16 cellular contexts compared by ENCODE assay signal in the genomic region with DNA sequence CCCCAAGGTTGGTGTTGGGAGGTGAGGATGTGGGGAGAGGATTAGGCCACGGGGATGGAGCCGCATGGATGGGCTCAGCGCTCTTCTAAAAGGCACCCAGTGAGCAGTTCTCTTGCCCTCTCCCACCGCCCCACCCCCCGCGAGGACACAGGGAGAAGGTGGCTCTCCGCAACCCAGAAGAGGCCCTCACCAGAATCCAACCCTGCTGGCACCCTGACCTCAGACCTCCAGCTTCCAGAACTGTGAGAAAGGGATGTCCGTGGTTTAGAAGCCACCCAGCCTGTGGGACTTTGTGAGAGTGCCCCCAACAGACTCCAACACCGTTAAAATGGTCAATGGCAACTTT.
DNase-seq lines count a peak whose midpoint lies in the region; ATAC-seq lines count a peak whose summit lies in the region.
"Had no signal": no experiment of that assay in that cellular context is flagged by ENCODE, and none has a peak within 500 bp of the region (broad histone marks: within the 10 kb centered on the region; RNA-seq: fewer than 3 reads in every experiment).

No MANE protein-coding gene starts in this region.

- ATAC-seq in aorta (ENCODE audit: low FRiP score) (no peak), GM18517 (IDR thresholded peaks at IDR 0.05; ENCODE audit: unreplicated experiment) (no peak)
- ATAC-seq: GM12878, HCT116 had no signal

- intact Hi-C loops in posterior vena cava (cut with DNase I) (no loop called here), aorta (cut with DNase I) (no loop called here)

- H3K4me3 Mint-ChIP-seq in activated naive CD8-positive, alpha-beta T cell treated with anti-CD3 and anti-CD28 coated beads for 36 hours: no peak overlapping the region
- H3K4me3 Mint-ChIP-seq: CD4-positive, CD25-positive, alpha-beta regulatory T cell had no signal

- no peaks in the 10 kb centered on the region for H3K4me1 ChIP-seq in aorta (ENCODE audit: control insufficient read depth in 1 of 2, insufficient read depth in 2 of 2, low read length in 2 of 2)

- H3K27me3 Mint-ChIP-seq in activated naive CD8-positive, alpha-beta T cell treated with anti-CD3 and anti-CD28 coated beads for 36 hours: peaks cover 23% of the 10 kb centered on the region
- H3K27me3 Mint-ChIP-seq: CD4-positive, CD25-positive, alpha-beta regulatory T cell had no signal

- H3K9me3 ChIP-seq in aorta (ENCODE audit: control insufficient read depth, low read length): no peaks in the 10 kb centered on the region

- no peak overlapping the region for H3K27ac Mint-ChIP-seq in activated naive CD8-positive, alpha-beta T cell treated with anti-CD3 and anti-CD28 coated beads for 36 hours
- H3K27ac Mint-ChIP-seq: CD4-positive, CD25-positive, alpha-beta regulatory T cell had no signal

- DNase-seq in activated CD8-positive, alpha-beta memory T cell treated with anti-CD3 and anti-CD28 coated beads for 24 hours: peak; percentile 30
- DNase-seq in activated CD8-positive, alpha-beta memory T cell treated with anti-CD3 and anti-CD28 coated beads, Interleukin-2, amount 50 U/mL, for 48 hours: no peak
- DNase-seq in islet precursor cell: peak; percentile 21
- DNase-seq in posterior vena cava (ENCODE audit: low spot score): peak; percentile 59
- peak; percentile 11 to 27 for DNase-seq in aorta
- DNase-seq in NCI-H1436 (lab: John Stamatoyannopoulos, UW): no peak
- no peak for DNase-seq in activated naive CD8-positive, alpha-beta T cell treated with anti-CD3 and anti-CD28 coated beads for 36 hours
- DNase-seq: AML-193; CD4-positive, CD25-positive, alpha-beta regulatory T cell; DMS79 had no signal

- no peaks in the 10 kb centered on the region for H3K36me3 Mint-ChIP-seq in activated naive CD8-positive, alpha-beta T cell treated with anti-CD3 and anti-CD28 coated beads for 36 hours
- H3K36me3 Mint-ChIP-seq: CD4-positive, CD25-positive, alpha-beta regulatory T cell had no signal

- H3K9me3 Mint-ChIP-seq in activated naive CD8-positive, alpha-beta T cell treated with anti-CD3 and anti-CD28 coated beads for 36 hours: peaks cover 3% of the 10 kb centered on the region

- H3K27me3 ChIP-seq in aorta (ENCODE audit: control insufficient read depth in 1 of 2, insufficient read depth in 2 of 2, low read length in 1 of 2): no peaks in the 10 kb centered on the region
- H3K27me3 ChIP-seq: BLaER1 had no signal

- WGBS in aorta, 2 donors: 81 to 87% methylated on average over 9 of the region's 9 CpGs

- no peaks in the 10 kb centered on the region for H3K4me1 Mint-ChIP-seq in activated naive CD8-positive, alpha-beta T cell treated with anti-CD3 and anti-CD28 coated beads for 36 hours

- H3K4me3 ChIP-seq in aorta (ENCODE audit: low read length in 2 of 2): no peak overlapping the region
- H3K4me3 ChIP-seq: BLaER1, GM12878 had no signal

- no peak overlapping the region for H3K27ac ChIP-seq in aorta (ENCODE audit: low read depth in 1 of 2, low read length in 2 of 2)
- H3K27ac ChIP-seq: 22Rv1, BLaER1, HL-60 had no signal

- no peaks in the 10 kb centered on the region for H3K36me3 ChIP-seq in aorta (ENCODE audit: control insufficient read depth in 1 of 2, insufficient read depth in 2 of 2, low read length in 1 of 2)
- H3K36me3 ChIP-seq: BLaER1 had no signal

Comparison
In these comparisons a context has a peak if more than half of its experiments do, and no peak if none do; other contexts are left out.
1. DNase-seq: peak in activated CD8-positive, alpha-beta memory T cell treated with anti-CD3 and anti-CD28 coated beads for 24 hours (single experiment), islet precursor cell (single experiment), posterior vena cava (single experiment) and aorta (2 of 2); none in activated CD8-positive, alpha-beta memory T cell treated with anti-CD3 and anti-CD28 coated beads, Interleukin-2, amount 50 U/mL, for 48 hours (single experiment), NCI-H1436 (single experiment) and activated naive CD8-positive, alpha-beta T cell treated with anti-CD3 and anti-CD28 coated beads for 36 hours (single experiment).